ENCODE assay signal across 15 cellular contexts in the genomic region with DNA sequence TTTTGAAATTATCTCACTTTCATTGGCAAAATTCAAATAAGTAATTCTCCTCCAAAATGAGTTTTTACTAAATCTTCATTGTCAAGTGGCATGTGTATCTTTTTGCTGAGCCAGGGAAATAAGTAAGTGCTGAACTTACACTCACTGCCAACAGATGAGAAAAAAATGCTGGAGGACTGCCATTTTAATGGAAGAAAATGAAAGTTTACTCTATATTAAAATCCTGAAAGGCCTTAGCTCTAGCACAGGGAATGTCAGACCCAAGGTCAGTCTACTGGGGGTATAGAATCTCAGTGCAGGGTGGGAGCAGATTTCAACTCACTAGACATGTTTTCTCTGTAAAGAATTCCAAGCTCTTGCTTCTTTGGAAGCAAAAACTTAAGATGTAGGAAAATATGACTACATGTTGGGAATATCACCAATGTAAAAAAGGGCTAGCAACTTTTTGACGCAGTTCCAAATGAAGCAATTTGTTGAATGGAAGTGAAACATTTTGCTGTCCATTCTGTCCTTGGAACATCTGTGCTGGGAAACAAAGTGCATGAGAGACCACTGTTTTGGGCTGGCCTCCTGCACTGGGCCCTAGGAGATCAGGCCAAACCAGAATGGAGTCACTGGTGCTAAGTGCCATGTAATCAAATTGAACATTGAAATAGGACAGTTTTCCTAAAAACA.
DNase-seq lines count a peak whose midpoint lies in the region; ATAC-seq and TF ChIP-seq lines count a peak whose summit lies in the region.
"Had no signal": no experiment of that assay in that cellular context is flagged by ENCODE, and none has a peak within 500 bp of the region (broad histone marks: within the 10 kb centered on the region; RNA-seq: fewer than 3 reads in every experiment).

No MANE protein-coding gene starts in this region.

- H3K9ac ChIP-seq in endodermal cell (ENCODE audit: extremely low read depth, low read length, poor library complexity, severe bottlenecking) = no peak overlapping the region

- no peaks in the 10 kb centered on the region for H3K27me3 Mint-ChIP-seq in endodermal cell (ENCODE audit: insufficient read depth)

- H3K36me3 ChIP-seq in ascending aorta = no peaks in the 10 kb centered on the region
- no peaks in the 10 kb centered on the region for H3K36me3 ChIP-seq in endodermal cell (ENCODE audit: control insufficient read depth, insufficient read depth, low read length)
- H3K36me3 ChIP-seq in aorta (ENCODE audit: control insufficient read depth in 1 of 2, insufficient read depth in 2 of 2, low read length in 1 of 2) = no peaks in the 10 kb centered on the region
- H3K36me3 ChIP-seq: MG63, Peyer's patch had no signal

- ATAC-seq in right cardiac atrium = peak; percentile 28 to 77
- peak; percentile 70 for ATAC-seq in aorta (ENCODE audit: low FRiP score)
- ATAC-seq in GM18502 (IDR thresholded peaks at IDR 0.05; ENCODE audit: poor library complexity, unreplicated experiment) = no peak
- no peak for ATAC-seq in HG03159 (IDR thresholded peaks at IDR 0.05; ENCODE audit: unreplicated experiment)

- peaks cover 45% of the 10 kb centered on the region for H3K9me3 Mint-ChIP-seq in endodermal cell

- TF ChIP-seq CTCF in ascending aorta (IDR thresholded peaks at IDR 0.05) = no peak
- no peak for TF ChIP-seq CTCF in endodermal cell (conservative IDR thresholded peaks at IDR 0.05)

- no peak overlapping the region for H3K4me3 Mint-ChIP-seq in endodermal cell

- H3K36me3 Mint-ChIP-seq in endodermal cell (ENCODE audit: low read depth) = peaks cover 6% of the 10 kb centered on the region

- intact Hi-C loops in ascending aorta (cut with DNase I) (no loop called here), right cardiac atrium (cut with DNase I) (no loop called here), aorta (cut with DNase I) (no loop called here)

- H3K4me1 Mint-ChIP-seq in endodermal cell = peaks cover 12% of the 10 kb centered on the region

- WGBS in endodermal cell (ENCODE audit: insufficient coverage in 1 of 2, insufficient read length in 1 of 2), 2 experiments = 97 to 100% methylated on average over 1 of the region's 1 CpG
- WGBS in right cardiac atrium = 63% methylated on average over 1 of the region's 1 CpG
- 23% methylated on average over 1 of the region's 1 CpG for WGBS in aorta, 2 donors

- no peaks in the 10 kb centered on the region for H3K27me3 ChIP-seq in ascending aorta
- no peaks in the 10 kb centered on the region for H3K27me3 ChIP-seq in endodermal cell (ENCODE audit: control insufficient read depth, insufficient read depth, low read length, poor library complexity, severe bottlenecking)
- H3K27me3 ChIP-seq in right cardiac atrium (ENCODE audit: control insufficient read depth, insufficient read depth) = no peaks in the 10 kb centered on the region
- no peaks in the 10 kb centered on the region for H3K27me3 ChIP-seq in aorta (ENCODE audit: control insufficient read depth in 1 of 2, insufficient read depth in 2 of 2, low read length in 1 of 2)
- H3K27me3 ChIP-seq: MG63, Peyer's patch had no signal

- H3K4me3 ChIP-seq in ascending aorta = no peak overlapping the region
- H3K4me3 ChIP-seq in endodermal cell (ENCODE audit: low read length) = peak overlapping the region; percentile 68
- H3K4me3 ChIP-seq in right cardiac atrium (ENCODE audit: low read length) = no peak overlapping the region
- no peak overlapping the region for H3K4me3 ChIP-seq in aorta (ENCODE audit: low read length in 2 of 2)
- H3K4me3 ChIP-seq: MG63, Peyer's patch had no signal

- H3K9me3 ChIP-seq in ascending aorta (no peaks in the 10 kb centered on the region), endodermal cell (ENCODE audit: control insufficient read depth, low read length) (peaks cover 62% of the 10 kb centered on the region), right cardiac atrium (ENCODE audit: control insufficient read depth, low read length) (no peaks in the 10 kb centered on the region), aorta (ENCODE audit: control insufficient read depth, low read length) (no peaks in the 10 kb centered on the region)
- H3K9me3 ChIP-seq: MG63, Peyer's patch had no signal

- DNase-seq in ascending aorta (ENCODE audit: low spot score in 2 of 2) (no peak), endodermal cell (no peak), right cardiac atrium (no peak), aorta (no peak), NCI-H1417 treated with DMSO at 0.1 percent for 48 hours (lab: John Stamatoyannopoulos, UW) (no peak)
- DNase-seq: AML-193, Kasumi-1, MG63, NCI-H1048, NCI-H1436 treated with DMSO at 0.1 percent for 48 hours, NCI-H2029, Peyer's patch had no signal

- peak overlapping the region; percentile 20 to 22 for H3K27ac ChIP-seq in ascending aorta
- no peak overlapping the region for H3K27ac ChIP-seq in endodermal cell (ENCODE audit: low read depth, low read length)
- H3K27ac ChIP-seq in right cardiac atrium (ENCODE audit: low read length) = no peak overlapping the region
- H3K27ac ChIP-seq in aorta (ENCODE audit: low read depth in 1 of 2, low read length in 2 of 2) = no peak overlapping the region
- H3K27ac ChIP-seq: C4-2B, Peyer's patch had no signal

- H3K27ac Mint-ChIP-seq in endodermal cell = no peak overlapping the region

- H3K4me1 ChIP-seq in ascending aorta (no peaks in the 10 kb centered on the region), endodermal cell (ENCODE audit: control insufficient read depth, insufficient read depth, low read length) (peaks cover 16% of the 10 kb centered on the region), right cardiac atrium (ENCODE audit: control insufficient read depth, insufficient read depth, low read length) (no peaks in the 10 kb centered on the region), aorta (ENCODE audit: control insufficient read depth in 1 of 2, insufficient read depth in 2 of 2, low read length in 2 of 2) (no peaks in the 10 kb centered on the region)
- H3K4me1 ChIP-seq: Peyer's patch had no signal

Comparison
In these comparisons a context has a peak if more than half of its experiments do, and no peak if none do; other contexts are left out.
1. H3K27ac ChIP-seq: peak in ascending aorta (2 of 2); none in endodermal cell (single experiment), right cardiac atrium (single experiment) and aorta (0 of 2).
2. ATAC-seq: peak in right cardiac atrium (2 of 2) and aorta (single experiment); none in GM18502 (single experiment) and HG03159 (single experiment).